27 cellular contexts compared by ENCODE assay signal in genomic region chr6:114249522-114249921, GRCh38.
"Had no signal": no experiment of that assay in that cellular context is flagged by ENCODE, and none has a peak within 500 bp of the region (broad histone marks: within the 10 kb centered on the region; RNA-seq: fewer than 3 reads in every experiment).

No MANE protein-coding gene starts in this region.

- H3K27ac Mint-ChIP-seq: activated CD4-positive, alpha-beta memory T cell treated with anti-CD3 and anti-CD28 coated beads, Interleukin-2, amount 10 ng/mL, durations not matched to agents 7 days and 5 days; activated CD4-positive, alpha-beta T cell treated with anti-CD3 and anti-CD28 coated beads for 36 hours; activated naive CD4-positive, alpha-beta T cell treated with anti-CD3 and anti-CD28 coated beads for 36 hours; activated naive CD8-positive, alpha-beta T cell; activated T-helper 17 cell treated with anti-CD3 and anti-CD28 coated beads, Interleukin-2, amount 50 U/mL, for 72 hours; brain had no signal

- H3K9me3 ChIP-seq: SK-N-SH had no signal

- ATAC-seq: activated CD4-positive, alpha-beta T cell treated with anti-CD3 and anti-CD28 coated beads for 36 hours; activated T-helper 17 cell treated with anti-CD3 and anti-CD28 coated beads, Interleukin-2, amount 50 U/mL, for 72 hours; Panc1; Right ventricle myocardium inferior had no signal

- DNase-seq: activated CD4-positive, alpha-beta memory T cell treated with anti-CD3 and anti-CD28 coated beads, Interleukin-2, amount 10 ng/mL, durations not matched to agents 7 days and 5 days; activated CD4-positive, alpha-beta T cell treated with anti-CD3 and anti-CD28 coated beads for 36 hours; activated CD4-positive, alpha-beta T cell treated with anti-CD3 and anti-CD28 coated beads, Interleukin-2, amount 50 U/mL, for 1 hour; activated gamma-delta T cell; activated naive CD4-positive, alpha-beta T cell treated with anti-CD3 and anti-CD28 coated beads for 36 hours; activated T-cell treated with anti-CD3 and anti-CD28 coated beads for 4 hours; activated T-cell treated with anti-CD3 and anti-CD28 coated beads, Interleukin-2, amount 50 U/mL, for 48 hours; amygdala; MM.1S; NCI-H1105 treated with DMSO at 0.1 percent for 48 hours; NCI-H1436 treated with DMSO at 0.1 percent for 48 hours; NCI-H1930; NCI-H345; NCI-H510A; NCI-H526 treated with DMSO at 0.1 percent for 48 hours; NK-92 treated with Interleukin-12 subunit alpha and Interleukin-12 subunit beta, amount 100 ng/mL, for 24 hours; OCI-M1; RPMI8226; SK-N-SH; T-helper 1 cell had no signal

- H3K4me3 Mint-ChIP-seq: activated CD4-positive, alpha-beta memory T cell treated with anti-CD3 and anti-CD28 coated beads, Interleukin-2, amount 10 ng/mL, durations not matched to agents 7 days and 5 days; activated CD4-positive, alpha-beta T cell treated with anti-CD3 and anti-CD28 coated beads for 36 hours; activated naive CD4-positive, alpha-beta T cell treated with anti-CD3 and anti-CD28 coated beads for 36 hours; activated naive CD8-positive, alpha-beta T cell; activated T-helper 17 cell treated with anti-CD3 and anti-CD28 coated beads, Interleukin-2, amount 50 U/mL, for 72 hours; brain; central memory CD8-positive, alpha-beta T cell had no signal

- H3K4me1 Mint-ChIP-seq: activated CD4-positive, alpha-beta memory T cell treated with anti-CD3 and anti-CD28 coated beads, Interleukin-2, amount 10 ng/mL, durations not matched to agents 7 days and 5 days; activated CD4-positive, alpha-beta T cell treated with anti-CD3 and anti-CD28 coated beads for 36 hours; activated T-helper 17 cell treated with anti-CD3 and anti-CD28 coated beads, Interleukin-2, amount 50 U/mL, for 72 hours; brain; central memory CD8-positive, alpha-beta T cell had no signal

- H3K4me2 ChIP-seq: SK-N-SH had no signal

- H3K9me3 Mint-ChIP-seq: activated CD4-positive, alpha-beta memory T cell treated with anti-CD3 and anti-CD28 coated beads, Interleukin-2, amount 10 ng/mL, durations not matched to agents 7 days and 5 days; activated T-helper 17 cell treated with anti-CD3 and anti-CD28 coated beads, Interleukin-2, amount 50 U/mL, for 72 hours had no signal

- H3K27me3 Mint-ChIP-seq: activated CD4-positive, alpha-beta memory T cell treated with anti-CD3 and anti-CD28 coated beads, Interleukin-2, amount 10 ng/mL, durations not matched to agents 7 days and 5 days; activated CD4-positive, alpha-beta T cell treated with anti-CD3 and anti-CD28 coated beads for 36 hours; activated T-helper 17 cell treated with anti-CD3 and anti-CD28 coated beads, Interleukin-2, amount 50 U/mL, for 72 hours; brain; central memory CD8-positive, alpha-beta T cell had no signal

- H3K36me3 Mint-ChIP-seq: activated naive CD8-positive, alpha-beta T cell; brain had no signal

- H3K9ac ChIP-seq: SK-N-SH had no signal

- H3K27ac ChIP-seq: VCaP had no signal
